Comparison of ENCODE assay signal across 9 cellular contexts in the genomic region with DNA sequence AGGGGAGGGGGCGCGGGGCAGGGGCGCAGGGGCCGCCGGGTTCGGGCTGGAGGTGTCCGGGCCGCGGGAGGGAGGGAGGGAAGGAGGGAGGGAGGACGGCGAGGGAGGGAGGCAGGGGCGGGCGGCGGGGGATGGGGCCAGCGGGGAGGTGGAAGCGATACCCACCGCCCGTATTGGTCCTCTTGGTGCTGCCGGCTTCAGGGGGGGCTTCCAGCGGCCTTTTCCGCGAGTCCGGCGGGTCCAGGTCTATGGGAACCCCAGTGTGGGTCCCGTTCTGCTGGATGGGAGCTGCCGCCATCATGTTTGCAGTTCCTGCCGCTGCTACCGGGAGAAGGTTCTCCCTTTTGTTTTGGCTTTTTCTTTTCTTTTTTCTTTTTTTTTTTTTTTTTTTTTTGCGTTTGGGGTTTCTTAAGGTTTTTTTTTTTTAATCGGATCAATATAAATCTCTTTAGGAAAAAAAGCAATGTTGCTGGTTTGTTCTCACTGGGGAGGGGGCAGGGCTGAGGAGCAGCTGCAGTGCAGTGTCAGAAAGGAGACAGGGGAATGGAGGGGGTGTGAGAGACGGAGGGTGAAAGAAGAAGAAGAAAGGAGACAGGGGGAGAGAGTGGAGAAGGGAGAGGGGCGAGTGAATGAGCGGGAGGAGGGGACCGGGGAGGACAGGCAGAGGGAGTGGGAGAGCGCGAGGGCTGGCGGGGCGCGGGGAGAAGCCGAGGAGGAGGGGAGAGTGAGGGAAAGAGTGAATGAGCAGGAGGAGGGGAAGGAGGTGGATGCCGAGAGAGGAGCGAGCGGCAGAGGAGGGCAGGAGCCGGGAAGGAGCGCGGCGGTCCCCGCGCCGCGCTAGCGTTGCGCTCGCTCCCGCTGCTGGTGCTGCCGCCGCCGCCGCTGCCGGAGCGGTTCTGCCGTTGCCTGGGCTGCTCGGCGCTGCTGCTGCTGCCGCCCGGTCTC. TPM values are rescaled to one million over a fixed set of nuclear protein-coding genes. Genes with fewer than 3 reads are reported as not detected.
A peak's percentile ranks its signal among the peaks of the same experiment; 100 is the strongest.
DNase-seq lines count a peak whose midpoint lies in the region; ATAC-seq lines count a peak whose summit lies in the region.
"Had no signal": no experiment of that assay in that cellular context is flagged by ENCODE, and none has a peak within 500 bp of the region (broad histone marks: within the 10 kb centered on the region; RNA-seq: fewer than 3 reads in every experiment).

A gene with protein sequence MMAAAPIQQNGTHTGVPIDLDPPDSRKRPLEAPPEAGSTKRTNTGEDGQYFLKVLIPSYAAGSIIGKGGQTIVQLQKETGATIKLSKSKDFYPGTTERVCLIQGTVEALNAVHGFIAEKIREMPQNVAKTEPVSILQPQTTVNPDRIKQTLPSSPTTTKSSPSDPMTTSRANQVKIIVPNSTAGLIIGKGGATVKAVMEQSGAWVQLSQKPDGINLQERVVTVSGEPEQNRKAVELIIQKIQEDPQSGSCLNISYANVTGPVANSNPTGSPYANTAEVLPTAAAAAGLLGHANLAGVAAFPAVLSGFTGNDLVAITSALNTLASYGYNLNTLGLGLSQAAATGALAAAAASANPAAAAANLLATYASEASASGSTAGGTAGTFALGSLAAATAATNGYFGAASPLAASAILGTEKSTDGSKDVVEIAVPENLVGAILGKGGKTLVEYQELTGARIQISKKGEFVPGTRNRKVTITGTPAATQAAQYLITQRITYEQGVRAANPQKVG (minus strand): TSS at position 898 of the 945 bp plus-strand sequence. CDS start 597 bp downstream, at position 301.

- no peaks in the 10 kb centered on the region for H3K27me3 ChIP-seq in right cardiac atrium (ENCODE audit: control insufficient read depth, insufficient read depth)

- no peak within 1 kb of the TSS for H3K27ac Mint-ChIP-seq in activated naive CD8-positive, alpha-beta T cell treated with anti-CD3 and anti-CD28 coated beads, Interleukin-2, amount 50 U/mL, for 24 hours

- H3K9me3 ChIP-seq in right cardiac atrium (ENCODE audit: control insufficient read depth, low read length) = no peaks in the 10 kb centered on the region

- H3K36me3 Mint-ChIP-seq in activated naive CD8-positive, alpha-beta T cell treated with anti-CD3 and anti-CD28 coated beads, Interleukin-2, amount 50 U/mL, for 24 hours (ENCODE audit: low read depth) = no peaks in the 10 kb centered on the region

- WGBS in right cardiac atrium = under 1% methylated on average over 66 of the region's 66 CpGs

- intact Hi-C loops in right cardiac atrium (cut with DNase I) = no loop called here
- intact Hi-C loops in posterior vena cava (cut with DNase I) = no loop called here

- peak within 1 kb of the TSS; percentile 59 for H3K27ac ChIP-seq in right cardiac atrium (ENCODE audit: low read length)

- H3K27me3 Mint-ChIP-seq in activated naive CD8-positive, alpha-beta T cell treated with anti-CD3 and anti-CD28 coated beads, Interleukin-2, amount 50 U/mL, for 24 hours = peaks cover 35% of the 10 kb centered on the region

- no peaks in the 10 kb centered on the region for H3K4me1 ChIP-seq in right cardiac atrium (ENCODE audit: control insufficient read depth, insufficient read depth, low read length)

- ATAC-seq in activated naive CD8-positive, alpha-beta T cell treated with anti-CD3 and anti-CD28 coated beads, Interleukin-2, amount 50 U/mL, for 24 hours = peak; percentile 15
- ATAC-seq in right cardiac atrium (peak; percentile 62 to 72), GM21723 (IDR thresholded peaks at IDR 0.05; ENCODE audit: unreplicated experiment) (no peak), HG03135 (IDR thresholded peaks at IDR 0.05; ENCODE audit: unreplicated experiment) (no peak)

- H3K9me3 Mint-ChIP-seq in activated naive CD8-positive, alpha-beta T cell treated with anti-CD3 and anti-CD28 coated beads, Interleukin-2, amount 50 U/mL, for 24 hours = no peaks in the 10 kb centered on the region

- peak within 1 kb of the TSS; percentile 29 for H3K4me3 Mint-ChIP-seq in activated naive CD8-positive, alpha-beta T cell treated with anti-CD3 and anti-CD28 coated beads, Interleukin-2, amount 50 U/mL, for 24 hours

- H3K4me1 Mint-ChIP-seq in activated naive CD8-positive, alpha-beta T cell treated with anti-CD3 and anti-CD28 coated beads, Interleukin-2, amount 50 U/mL, for 24 hours = peaks cover 2% of the 10 kb centered on the region

- DNase-seq in ELF-1 (ENCODE audit: low read depth, low spot score) (peak; percentile 57), Kasumi-1 (lab: John Stamatoyannopoulos, UW) (peak; percentile 26 to 39), right cardiac atrium (peak; percentile 29 to 61 (median 60)), posterior vena cava (ENCODE audit: low spot score) (peak; percentile 80), NOMO-1 (lab: John Stamatoyannopoulos, UW; ENCODE audit: unreplicated experiment in 2 of 2) (no peak)
- peak; percentile 1 for DNase-seq in activated naive CD8-positive, alpha-beta T cell treated with anti-CD3 and anti-CD28 coated beads, Interleukin-2, amount 50 U/mL, for 24 hours

- peak within 1 kb of the TSS; percentile 95 for H3K4me3 ChIP-seq in right cardiac atrium (ENCODE audit: low read length)

RNA-seq across cellular contexts. Expression of the gene that starts here (rescaled TPM):
- total RNA-seq in right cardiac atrium = 1 to 10 TPM; 2.3 to 5.2 (median 3.1) TPM
- 3.5 TPM for polyA plus RNA-seq in right cardiac atrium
- total RNA-seq in posterior vena cava = 10 to 100 TPM; 12.1 to 13.1 TPM
- polyA plus RNA-seq: IgD-negative memory B cell had no signal

Comparison
In these comparisons a context has a peak if more than half of its experiments do, and no peak if none do; other contexts are left out.
1. DNase-seq: peak in ELF-1 (single experiment), Kasumi-1 (2 of 2), activated naive CD8-positive, alpha-beta T cell treated with anti-CD3 and anti-CD28 coated beads, Interleukin-2, amount 50 U/mL, for 24 hours (single experiment), right cardiac atrium (3 of 3) and posterior vena cava (single experiment); none in NOMO-1 (0 of 2).
2. ATAC-seq: peak in activated naive CD8-positive, alpha-beta T cell treated with anti-CD3 and anti-CD28 coated beads, Interleukin-2, amount 50 U/mL, for 24 hours (single experiment) and right cardiac atrium (2 of 2); none in GM21723 (single experiment) and HG03135 (single experiment).